Comparison of ENCODE assay signal across 9 cellular contexts in genomic region chr2:240851078-240851861, GRCh38. TPM values are rescaled to one million over a fixed set of nuclear protein-coding genes. Genes with fewer than 3 reads are reported as not detected.
A peak's percentile ranks its signal among the peaks of the same experiment; 100 is the strongest.
DNase-seq lines count a peak whose midpoint lies in the region; ATAC-seq lines count a peak whose summit lies in the region.
"Had no signal": no experiment of that assay in that cellular context is flagged by ENCODE, and none has a peak within 500 bp of the region (broad histone marks: within the 10 kb centered on the region; RNA-seq: fewer than 3 reads in every experiment).

No MANE protein-coding gene starts in this region.

- intact Hi-C loops in left ventricle myocardium superior (cut with micrococcal nuclease), result no loop called here

- ATAC-seq in left ventricle myocardium superior (peak; percentile 93), GM19452 (IDR thresholded peaks at IDR 0.05; ENCODE audit: unreplicated experiment) (no peak)

- peak; percentile 85 for DNase-seq in activated gamma-delta T cell treated with Interleukin-2 at 50 U/mL for 16 hours
- DNase-seq in activated gamma-delta T cell (lab: John Stamatoyannopoulos, UW), result no peak
- peak; percentile 9 for DNase-seq in NCI-H1436 treated with DMSO at 0.1 percent for 48 hours (lab: John Stamatoyannopoulos, UW)
- peak; percentile 43 to 73 (median 64) for DNase-seq in T-helper 2 cell
- DNase-seq in amygdala (lab: John Stamatoyannopoulos, UW), result peak in 51 of 56 donors; percentile 35 to 93 (median 73)
- DNase-seq in left ventricle myocardium superior, result peak; percentile 88
- DNase-seq in retina, result peak; percentile 95

RNA-seq across cellular contexts. Expression of gene AGXT, which starts 17.4 kb away (rescaled TPM):
- total RNA-seq in left ventricle myocardium superior, result 0.12 TPM
- total RNA-seq: temporal lobe had no signal

RNA-seq across cellular contexts. Expression of gene KIF1A, which starts 31.3 kb away (rescaled TPM):
- total RNA-seq in left ventricle myocardium superior, result 1.6 TPM

RNA-seq across cellular contexts. Expression of gene MAB21L4, which starts 44.7 kb away (rescaled TPM):
- not detected for total RNA-seq in left ventricle myocardium superior
- total RNA-seq: temporal lobe had no signal

RNA-seq across cellular contexts. Expression of gene CROCC2, which starts 54.9 kb away (rescaled TPM):
- total RNA-seq in left ventricle myocardium superior, result not detected
- total RNA-seq: temporal lobe had no signal
